Comparison of ENCODE assay signal across 1 cellular context in the genomic region with DNA sequence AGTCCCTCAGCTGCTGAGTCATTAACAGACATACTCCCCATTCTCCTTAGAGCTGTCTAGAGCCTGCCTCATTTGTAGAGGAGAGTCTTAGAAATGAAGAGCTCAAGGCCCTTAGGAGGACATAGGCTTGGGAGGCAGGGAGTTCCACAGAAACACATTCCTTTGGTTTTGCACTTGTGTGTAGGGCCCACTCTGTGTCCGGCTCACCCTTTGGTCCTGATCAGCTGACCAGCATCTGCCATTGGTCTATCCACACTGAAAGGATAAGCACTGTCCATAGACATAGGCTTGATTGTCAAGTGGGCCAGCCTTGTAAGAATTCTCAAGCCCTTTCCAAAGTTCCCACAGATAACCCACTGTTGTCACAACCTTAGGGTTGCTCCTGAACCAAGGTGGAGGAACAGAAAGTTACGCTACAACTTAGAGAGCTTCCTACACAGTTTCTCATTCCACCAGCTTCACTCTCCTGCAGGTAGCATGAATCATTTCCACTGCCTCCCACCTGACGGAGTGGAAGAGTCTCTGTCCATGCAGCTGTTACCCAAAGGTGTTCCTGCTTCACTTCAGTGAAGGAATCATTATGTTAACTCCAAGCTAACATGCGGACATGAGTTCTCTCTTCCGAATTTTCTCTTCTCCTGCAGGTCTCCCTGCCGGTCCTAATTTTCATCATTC.
TF ChIP-seq lines count a peak whose summit lies in the region.

No MANE protein-coding gene starts in this region.

TF ChIP-seq in SK-N-SH, 30 proteins besides CTCF, POLR2A, EP300 and RAD21 (continued from another document):
- TF ChIP-seq, protein P1, sequence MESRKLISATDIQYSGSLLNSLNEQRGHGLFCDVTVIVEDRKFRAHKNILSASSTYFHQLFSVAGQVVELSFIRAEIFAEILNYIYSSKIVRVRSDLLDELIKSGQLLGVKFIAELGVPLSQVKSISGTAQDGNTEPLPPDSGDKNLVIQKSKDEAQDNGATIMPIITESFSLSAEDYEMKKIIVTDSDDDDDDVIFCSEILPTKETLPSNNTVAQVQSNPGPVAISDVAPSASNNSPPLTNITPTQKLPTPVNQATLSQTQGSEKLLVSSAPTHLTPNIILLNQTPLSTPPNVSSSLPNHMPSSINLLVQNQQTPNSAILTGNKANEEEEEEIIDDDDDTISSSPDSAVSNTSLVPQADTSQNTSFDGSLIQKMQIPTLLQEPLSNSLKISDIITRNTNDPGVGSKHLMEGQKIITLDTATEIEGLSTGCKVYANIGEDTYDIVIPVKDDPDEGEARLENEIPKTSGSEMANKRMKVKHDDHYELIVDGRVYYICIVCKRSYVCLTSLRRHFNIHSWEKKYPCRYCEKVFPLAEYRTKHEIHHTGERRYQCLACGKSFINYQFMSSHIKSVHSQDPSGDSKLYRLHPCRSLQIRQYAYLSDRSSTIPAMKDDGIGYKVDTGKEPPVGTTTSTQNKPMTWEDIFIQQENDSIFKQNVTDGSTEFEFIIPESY (IDR thresholded peaks at IDR 0.05; ENCODE audit: borderline replicate concordance, low read depth) = no peak
- no peak for TF ChIP-seq USF1 (IDR thresholded peaks at IDR 0.05; ENCODE audit: borderline replicate concordance, low read depth)
